17 cellular contexts compared by ENCODE assay signal in the genomic region with DNA sequence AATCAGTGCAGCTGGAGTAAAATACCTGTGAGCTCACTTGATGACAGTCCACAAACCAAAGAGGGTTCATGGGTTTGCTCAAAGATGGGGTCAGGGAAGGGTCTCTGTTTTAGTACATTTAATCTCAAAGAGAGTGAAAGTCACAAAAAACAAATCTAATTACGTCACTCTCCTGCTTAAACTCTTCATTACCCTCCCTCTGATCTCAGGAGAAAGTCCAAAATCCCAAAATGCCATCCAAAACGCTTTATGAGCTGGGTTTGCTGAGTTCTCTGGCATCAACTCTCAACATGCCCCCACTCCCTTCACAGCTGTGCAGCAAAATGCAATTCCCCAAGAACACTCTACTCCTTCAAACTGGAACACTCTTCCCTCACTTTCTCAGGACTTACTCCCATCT. TPM values are rescaled to one million over a fixed set of nuclear protein-coding genes. Genes with fewer than 3 reads are reported as not detected.
A peak's percentile ranks its signal among the peaks of the same experiment; 100 is the strongest.
DNase-seq lines count a peak whose midpoint lies in the region; ATAC-seq, FAIRE-seq and TF ChIP-seq lines count a peak whose summit lies in the region.
"Had no signal": no experiment of that assay in that cellular context is flagged by ENCODE, and none has a peak within 500 bp of the region (broad histone marks: within the 10 kb centered on the region; RNA-seq: fewer than 3 reads in every experiment).

No MANE protein-coding gene starts in this region.

- H3K27ac Mint-ChIP-seq in GM23338: no peak overlapping the region; the same call in 1 of the 2 replicates
- H3K27ac Mint-ChIP-seq in astrocyte (ENCODE audit: unreplicated experiment): no peak overlapping the region
- H3K27ac Mint-ChIP-seq in osteocyte (ENCODE audit: unreplicated experiment): peak overlapping the region; percentile 67
- H3K27ac Mint-ChIP-seq: CD4-positive, CD25-positive, alpha-beta regulatory T cell had no signal

- H2AK5ac ChIP-seq in mesenchymal stem cell (ENCODE audit: low read length, severe bottlenecking): peak overlapping the region; percentile 72

- DNase-seq in GM23338 (ENCODE audit: low spot score) (no peak), astrocyte (ENCODE audit: low read depth) (no peak), mesenchymal stem cell (no peak), osteocyte (ENCODE audit: extremely low spot score, unreplicated experiment) (no peak), T1000 (lab: John Stamatoyannopoulos, UW) (no peak), H4 (ENCODE audit: low spot score) (no peak), NCI-H128 (lab: John Stamatoyannopoulos, UW; ENCODE audit: unreplicated experiment) (no peak)
- DNase-seq: 8988T; AML-193; Calu3; CD4-positive, CD25-positive, alpha-beta regulatory T cell; DMS 273 treated with DMSO at 0.1 percent for 48 hours; H7 had no signal

- H3K9me3 ChIP-seq in astrocyte (ENCODE audit: insufficient read depth, low read depth, low read length): no peaks in the 10 kb centered on the region
- H3K9me3 ChIP-seq in mesenchymal stem cell (ENCODE audit: control insufficient read depth, low read length): peaks cover under 1% of the 10 kb centered on the region
- H3K9me3 ChIP-seq: BLaER1 had no signal

- no peak overlapping the region for H2BK120ac ChIP-seq in mesenchymal stem cell (ENCODE audit: low read depth, low read length)

- H3K27ac ChIP-seq in GM23338 (ENCODE audit: low read depth) (no peak overlapping the region), astrocyte (ENCODE audit: low read depth, low read length) (no peak overlapping the region), mesenchymal stem cell (ENCODE audit: low read length, poor library complexity, severe bottlenecking) (no peak overlapping the region)
- H3K27ac ChIP-seq: BLaER1 had no signal

- no peak overlapping the region for H3K4me3 ChIP-seq in GM23338
- no peak overlapping the region for H3K4me3 ChIP-seq in astrocyte (ENCODE audit: insufficient read depth, low read depth, low read length)
- H3K4me3 ChIP-seq in mesenchymal stem cell (ENCODE audit: insufficient read depth in 1 of 2, low read depth in 1 of 2, low read length in 2 of 2): no peak overlapping the region
- H3K4me3 ChIP-seq: BLaER1 had no signal

- H3K23ac ChIP-seq in mesenchymal stem cell (ENCODE audit: low read length in 2 of 2): no peak overlapping the region

- H2BK15ac ChIP-seq in mesenchymal stem cell (ENCODE audit: low read depth, poor library complexity, severe bottlenecking): no peak overlapping the region

- ATAC-seq in GM23338 (no peak), GM19324 (IDR thresholded peaks at IDR 0.05; ENCODE audit: low FRiP score, unreplicated experiment) (no peak)

- H3K4me1 ChIP-seq in GM23338 (ENCODE audit: insufficient read depth) (peaks cover 3% of the 10 kb centered on the region; the same call in 1 of the 2 replicates), astrocyte (ENCODE audit: insufficient read depth, low read length) (peaks cover 4% of the 10 kb centered on the region), mesenchymal stem cell (ENCODE audit: control insufficient read depth, insufficient read depth, low read depth, low read length) (no peaks in the 10 kb centered on the region)
- H3K4me1 ChIP-seq: BLaER1 had no signal

- no peaks in the 10 kb centered on the region for H4K20me1 ChIP-seq in GM23338 (replicated peaks; ENCODE audit: insufficient read depth)
- H4K20me1 ChIP-seq in astrocyte (ENCODE audit: insufficient read depth, low read length): no peaks in the 10 kb centered on the region
- H4K20me1 ChIP-seq: BLaER1 had no signal

- TF ChIP-seq CTCF in GM23338 (conservative IDR thresholded peaks at IDR 0.05; ENCODE audit: low read depth in 2 of 2) (no peak), astrocyte (IDR thresholded peaks at IDR 0.05; ENCODE audit: insufficient read depth, low read depth, low read length) (no peak), osteocyte (IDR thresholded peaks at IDR 0.05) (no peak)

- H3K36me3 Mint-ChIP-seq in GM23338 (ENCODE audit: low read depth) (no peaks in the 10 kb centered on the region), astrocyte (ENCODE audit: low read depth, unreplicated experiment) (no peaks in the 10 kb centered on the region), osteocyte (ENCODE audit: unreplicated experiment) (no peaks in the 10 kb centered on the region)
- H3K36me3 Mint-ChIP-seq: CD4-positive, CD25-positive, alpha-beta regulatory T cell had no signal

- 93% methylated on average over 2 of the region's 2 CpGs for WGBS in mesenchymal stem cell

- H3K27me3 Mint-ChIP-seq in GM23338 (ENCODE audit: insufficient read depth, low read depth, poor library complexity) (peaks cover 2% of the 10 kb centered on the region), astrocyte (ENCODE audit: low read depth, unreplicated experiment) (no peaks in the 10 kb centered on the region), osteocyte (ENCODE audit: unreplicated experiment) (no peaks in the 10 kb centered on the region)

- H4K91ac ChIP-seq in mesenchymal stem cell (ENCODE audit: low read length): no peak overlapping the region

- H3K4ac ChIP-seq in mesenchymal stem cell (ENCODE audit: low read depth in 1 of 2, low read length in 2 of 2): no peak overlapping the region

- FAIRE-seq in astrocyte (lab: Jason Lieb, UNC): peak; percentile 32

- H3K9me2 ChIP-seq in GM23338 (ENCODE audit: insufficient read depth): no peaks in the 10 kb centered on the region

- H3K4me2 ChIP-seq in GM23338 (no peak overlapping the region), astrocyte (ENCODE audit: low read length) (no peak overlapping the region), mesenchymal stem cell (ENCODE audit: low read length, poor library complexity, severe bottlenecking) (no peak overlapping the region)
- H3K4me2 ChIP-seq: BLaER1 had no signal

- no peak overlapping the region for H3K18ac ChIP-seq in mesenchymal stem cell (ENCODE audit: low read depth in 1 of 2, low read length in 2 of 2)

- peak overlapping the region; percentile 6; the same call in 1 of the 2 replicates for H2AFZ ChIP-seq in GM23338
- no peak overlapping the region for H2AFZ ChIP-seq in astrocyte (ENCODE audit: low read depth, low read length)
- H2AFZ ChIP-seq in mesenchymal stem cell (ENCODE audit: low read depth, low read length): no peak overlapping the region

- H2BK5ac ChIP-seq in mesenchymal stem cell (ENCODE audit: low read depth, low read length, poor library complexity, severe bottlenecking): no peak overlapping the region

- H3K9me3 Mint-ChIP-seq in GM23338: no peaks in the 10 kb centered on the region
- no peaks in the 10 kb centered on the region for H3K9me3 Mint-ChIP-seq in astrocyte (ENCODE audit: unreplicated experiment)
- H3K9me3 Mint-ChIP-seq in osteocyte (ENCODE audit: unreplicated experiment): peaks cover 3% of the 10 kb centered on the region

- H3K4me3 Mint-ChIP-seq in GM23338 (no peak overlapping the region), astrocyte (ENCODE audit: unreplicated experiment) (no peak overlapping the region), osteocyte (ENCODE audit: unreplicated experiment) (no peak overlapping the region)
- H3K4me3 Mint-ChIP-seq: CD4-positive, CD25-positive, alpha-beta regulatory T cell had no signal

- H3K9ac ChIP-seq in astrocyte (ENCODE audit: low read length) (no peak overlapping the region), mesenchymal stem cell (ENCODE audit: low read length) (no peak overlapping the region)
- H3K9ac ChIP-seq: BLaER1 had no signal

- H3K79me2 ChIP-seq in GM23338 (replicated peaks; ENCODE audit: insufficient read depth) (no peaks in the 10 kb centered on the region), astrocyte (ENCODE audit: insufficient read depth, low read length) (no peaks in the 10 kb centered on the region)

- H3K36me3 ChIP-seq in GM23338 (ENCODE audit: insufficient read depth): no peaks in the 10 kb centered on the region
- no peaks in the 10 kb centered on the region for H3K36me3 ChIP-seq in astrocyte (ENCODE audit: insufficient read depth, low read length)
- H3K36me3 ChIP-seq in mesenchymal stem cell (ENCODE audit: control insufficient read depth in 1 of 2, insufficient read depth in 2 of 2, low read depth in 1 of 2, low read length in 2 of 2): no peaks in the 10 kb centered on the region
- H3K36me3 ChIP-seq: BLaER1 had no signal

- no peaks in the 10 kb centered on the region for H3F3A ChIP-seq in GM23338 (replicated peaks; ENCODE audit: low read depth)

- H3K27me3 ChIP-seq in GM23338 (ENCODE audit: insufficient read depth): no peaks in the 10 kb centered on the region
- no peaks in the 10 kb centered on the region for H3K27me3 ChIP-seq in astrocyte (ENCODE audit: insufficient read depth, low read length)
- H3K27me3 ChIP-seq in mesenchymal stem cell (ENCODE audit: control insufficient read depth in 1 of 2, insufficient read depth in 1 of 2, low read length in 2 of 2): no peaks in the 10 kb centered on the region
- H3K27me3 ChIP-seq: BLaER1 had no signal

- H3K79me1 ChIP-seq in mesenchymal stem cell (replicated peaks; ENCODE audit: low read length, poor library complexity, severe bottlenecking): no peaks in the 10 kb centered on the region

- H2BK12ac ChIP-seq in mesenchymal stem cell (ENCODE audit: low read length in 2 of 2): no peak overlapping the region

- peaks cover 2% of the 10 kb centered on the region for H3K4me1 Mint-ChIP-seq in GM23338
- H3K4me1 Mint-ChIP-seq in astrocyte (ENCODE audit: low read depth, unreplicated experiment): peaks cover 14% of the 10 kb centered on the region
- H3K4me1 Mint-ChIP-seq in osteocyte (ENCODE audit: unreplicated experiment): peaks cover 40% of the 10 kb centered on the region
- H3K4me1 Mint-ChIP-seq: CD4-positive, CD25-positive, alpha-beta regulatory T cell had no signal

- no peak overlapping the region for H3K14ac ChIP-seq in mesenchymal stem cell (ENCODE audit: low read length in 2 of 2)

- no peak overlapping the region for H4K8ac ChIP-seq in mesenchymal stem cell (ENCODE audit: low read length)

TF ChIP-seq in GM23338, 12 proteins besides CTCF, POLR2A, EP300 and RAD21 (continues in another document):
- TF ChIP-seq NANOG (IDR thresholded peaks at IDR 0.05; ENCODE audit: borderline replicate concordance) (no peak), ZNF114 (CRISPR knock-in tag; IDR thresholded peaks at IDR 0.05) (no peak), CREB1 (CRISPR knock-in tag; IDR thresholded peaks at IDR 0.05; ENCODE audit: low read depth) (no peak), EZH2 (IDR thresholded peaks at IDR 0.05; ENCODE audit: low read depth, unreplicated experiment) (no peak), ZNF331 (CRISPR knock-in tag; IDR thresholded peaks at IDR 0.05; ENCODE audit: low read depth) (no peak), POLR2AphosphoS5 (IDR thresholded peaks at IDR 0.05; ENCODE audit: low read depth) (no peak), EZH2phosphoT487 (IDR thresholded peaks at IDR 0.05; ENCODE audit: unreplicated experiment) (no peak)

RNA-seq across cellular contexts. Expression of a gene that starts 40.4 kb away (rescaled TPM):
- total RNA-seq in GM23338 (2014; rRNA removed; shearing (Covaris generic)): 0.17 and 0.66 TPM in 2 replicates
- polyA plus RNA-seq in GM23338 (2016; fragmentation: Nextera tagmentation; extraction: Ambion mirVana): 0.09 and 0.26 TPM in 2 replicates
- total RNA-seq in astrocyte: 0.29 and 0.32 TPM in 2 replicates
- not detected for polyA plus RNA-seq in mesenchymal stem cell (2013, experiment 1 of 2)
- polyA plus RNA-seq in mesenchymal stem cell (2013, experiment 2 of 2): not detected
- total RNA-seq in osteocyte: 55.8 and 56.4 TPM in 2 replicates
- 0.66 and 1.2 TPM in 2 replicates for total RNA-seq in H4 (2014; rRNA removed; shearing (Covaris generic))
- total RNA-seq: CD4-positive, CD25-positive, alpha-beta regulatory T cell; Daoy; HT1080 had no signal
- polyA plus RNA-seq: CD4-positive, CD25-positive, alpha-beta regulatory T cell had no signal

Comparison
In these comparisons a context has a peak if more than half of its experiments do, and no peak if none do; other contexts are left out.
1. RNA of a gene that starts 40.4 kb away (total RNA-seq): 55.8 to 56.4 TPM in osteocyte; 0.66 to 1.2 TPM in H4, 0.29 to 0.32 TPM in astrocyte and 0.17 to 0.66 TPM in GM23338; every median in the first group is over 10 times any median in the second.